ENCODE assay signal across 13 cellular contexts in genomic region chr10:101380353-101381017, GRCh38. TPM values are rescaled to one million over a fixed set of nuclear protein-coding genes. Genes with fewer than 3 reads are reported as not detected.
DNase-seq lines count a peak whose midpoint lies in the region; ATAC-seq, FAIRE-seq and TF ChIP-seq lines count a peak whose summit lies in the region.
"Had no signal": no experiment of that assay in that cellular context is flagged by ENCODE, and none has a peak within 500 bp of the region (broad histone marks: within the 10 kb centered on the region; RNA-seq: fewer than 3 reads in every experiment).

No MANE protein-coding gene starts in this region.

- no peak for ATAC-seq in A549
- ATAC-seq in GM18520 (IDR thresholded peaks at IDR 0.05; ENCODE audit: unreplicated experiment): no peak
- ATAC-seq: left ventricle myocardium superior had no signal

- TF ChIP-seq EP300 in A549 (IDR thresholded peaks at IDR 0.05) (no peak), SK-N-SH (IDR thresholded peaks at IDR 0.05; ENCODE audit: borderline replicate concordance in 1 of 2, low read depth in 1 of 2, low read length in 1 of 2) (no peak)

- TF ChIP-seq RAD21 in A549 (conservative IDR thresholded peaks at IDR 0.05 in 1 of 2, IDR thresholded peaks at IDR 0.05 in 1 of 2) (no peak), SK-N-SH (IDR thresholded peaks at IDR 0.05; ENCODE audit: low read length) (no peak)

- H3K27me3 ChIP-seq in SK-N-SH (ENCODE audit: insufficient read depth): no peaks in the 10 kb centered on the region

- no peak overlapping the region for H3K9ac ChIP-seq in SK-N-SH

- H3K4me3 ChIP-seq in A549: no peak overlapping the region
- H3K4me3 ChIP-seq in fibroblast of mammary gland (ENCODE audit: control insufficient read depth, low read depth, low read length): no peak overlapping the region
- H3K4me3 ChIP-seq in SK-N-SH (ENCODE audit: low read depth in 2 of 2, low read length in 1 of 2): no peak overlapping the region

- WGBS in A549 (ENCODE audit: missing lambda C conversion rate): 88% methylated on average over 5 of the region's 5 CpGs
- WGBS in SK-N-SH (ENCODE audit: low lambda C conversion rate): 98% methylated on average over 5 of the region's 5 CpGs

- H3K36me3 ChIP-seq in SK-N-SH (replicated peaks in 1 of 2; ENCODE audit: control insufficient read depth in 1 of 2, insufficient read depth in 2 of 2, low read length in 1 of 2): peaks cover 0 to 10% of the 10 kb centered on the region in 2 experiments

- CTCF ChIA-PET in A549 (lab: Yijun Ruan, JAX) (interaction anchor here (0.8 kb wide), 1 partner anchor 190 kb away, joined by 3 read pairs; no protein-coding TSS in a partner anchor), SK-N-SH (lab: Yijun Ruan, JAX) (interaction anchor here (0.6 to 1.8 kb wide), 3 partner anchors 8 to 25 kb away, joined by 3 to 4 read pairs (median 3); no protein-coding TSS in a partner anchor)

- H2AFZ ChIP-seq in SK-N-SH (ENCODE audit: low read depth): no peak overlapping the region

- no peak overlapping the region for H3K4me2 ChIP-seq in A549
- no peak overlapping the region for H3K4me2 ChIP-seq in SK-N-SH

- POLR2A ChIA-PET in A549 (lab: Yijun Ruan, JAX): no interaction called here
- POLR2A ChIA-PET in SK-N-SH (lab: Yijun Ruan, JAX): no interaction called here

- H3K79me2 ChIP-seq in SK-N-SH (ENCODE audit: insufficient read depth): peaks cover 34% of the 10 kb centered on the region; the same call in 1 of the 2 replicates

- peaks cover 7% of the 10 kb centered on the region; the same call in 1 of the 2 replicates for H4K20me1 ChIP-seq in SK-N-SH (ENCODE audit: insufficient read depth)

- peaks cover 7% of the 10 kb centered on the region for H3F3A ChIP-seq in SK-N-SH (replicated peaks; ENCODE audit: insufficient read depth)

- H3K9me2 ChIP-seq in SK-N-SH: no peaks in the 10 kb centered on the region

- peak; percentile 95 for FAIRE-seq in A549 (lab: Jason Lieb, UNC)
- FAIRE-seq in GM18507 (lab: Jason Lieb, UNC): peak; percentile 26
- FAIRE-seq: frontal cortex had no signal

- no peak overlapping the region for H3K27ac ChIP-seq in A549
- peak overlapping the region; percentile 51 for H3K27ac ChIP-seq in VCaP
- no peak overlapping the region for H3K27ac ChIP-seq in SK-N-SH (ENCODE audit: low read depth in 2 of 2, low read length in 1 of 2)

- DNase-seq in A549 (ENCODE audit: low read depth in 1 of 2, low spot score in 1 of 2) (no peak), GM18507 (ENCODE audit: extremely low spot score, insufficient read length, low read depth) (no peak), fibroblast of mammary gland (ENCODE audit: low read depth) (peak; percentile 31), SK-N-SH (no peak), NCI-H2227 (lab: John Stamatoyannopoulos, UW; ENCODE audit: unreplicated experiment) (no peak), C1 segment of cervical spinal cord (lab: John Stamatoyannopoulos, UW) (no peak)
- DNase-seq: activated naive CD4-positive, alpha-beta T cell treated with anti-CD3 and anti-CD28 coated beads for 36 hours; Karpas-422; left ventricle myocardium superior; NCI-H146 had no signal

- TF ChIP-seq POLR2A in A549 (IDR thresholded peaks at IDR 0.05; ENCODE audit: low read length): no peak

- TF ChIP-seq CTCF in A549 (IDR thresholded peaks at IDR 0.05): no peak
- TF ChIP-seq CTCF in VCaP (conservative IDR thresholded peaks at IDR 0.05): no peak
- TF ChIP-seq CTCF in fibroblast of mammary gland (conservative IDR thresholded peaks at IDR 0.05; ENCODE audit: control insufficient read depth, insufficient read depth, low read depth, low read length): no peak
- no peak for TF ChIP-seq CTCF in SK-N-SH (IDR thresholded peaks at IDR 0.05)

- H3K4me1 ChIP-seq in A549: no peaks in the 10 kb centered on the region
- H3K4me1 ChIP-seq in SK-N-SH (ENCODE audit: control insufficient read depth in 1 of 2, insufficient read depth in 2 of 2, low read depth in 1 of 2, low read length in 1 of 2): no peaks in the 10 kb centered on the region

- H3K9me3 ChIP-seq in A549 (no peaks in the 10 kb centered on the region), SK-N-SH (no peaks in the 10 kb centered on the region)

TF ChIP-seq in A549, 52 proteins besides CTCF, POLR2A, EP300 and RAD21:
- TF ChIP-seq CHD2 (IDR thresholded peaks at IDR 0.05; ENCODE audit: low read length, partially characterized antibody) (no peak), HOXA7 (CRISPR knock-in tag; IDR thresholded peaks at IDR 0.05) (no peak), MAFK (IDR thresholded peaks at IDR 0.05; ENCODE audit: partially characterized antibody) (no peak), ELK1 (IDR thresholded peaks at IDR 0.05; ENCODE audit: low read depth, low read length) (no peak), ESRRA (IDR thresholded peaks at IDR 0.05; ENCODE audit: borderline replicate concordance, low read length) (no peak), RFX5 (IDR thresholded peaks at IDR 0.05) (no peak), RARB (CRISPR knock-in tag; IDR thresholded peaks at IDR 0.05) (no peak), NFE2L2 (conservative IDR thresholded peaks at IDR 0.05; ENCODE audit: low read length) (no peak), RNF2 (IDR thresholded peaks at IDR 0.05; ENCODE audit: borderline replicate concordance, low read depth) (no peak), FOSL2 (IDR thresholded peaks at IDR 0.05) (no peak), FOSL2 (CRISPR knock-in tag; IDR thresholded peaks at IDR 0.05) (no peak), CBX8 (IDR thresholded peaks at IDR 0.05) (no peak), MYC (IDR thresholded peaks at IDR 0.05; ENCODE audit: borderline replicate concordance, low read length) (no peak), FOXS1 (CRISPR knock-in tag; IDR thresholded peaks at IDR 0.05) (no peak), KDM5A (IDR thresholded peaks at IDR 0.05) (no peak), FOSB (CRISPR knock-in tag; IDR thresholded peaks at IDR 0.05) (no peak), HES2 (IDR thresholded peaks at IDR 0.05) (no peak)

TF ChIP-seq in SK-N-SH, 30 proteins besides CTCF, POLR2A, EP300 and RAD21 (continues in another document):
- TF ChIP-seq TEAD4 (IDR thresholded peaks at IDR 0.05; ENCODE audit: borderline replicate concordance, insufficient read depth) (no peak), POLR2AphosphoS5 (IDR thresholded peaks at IDR 0.05; ENCODE audit: low read depth, low read length) (no peak), SMC3 (IDR thresholded peaks at IDR 0.05; ENCODE audit: low read depth, low read length) (no peak), YY1 (IDR thresholded peaks at IDR 0.05; ENCODE audit: low read depth) (no peak), GABPA (IDR thresholded peaks at IDR 0.05; ENCODE audit: low read depth) (no peak), EZH2phosphoT487 (IDR thresholded peaks at IDR 0.05; ENCODE audit: borderline replicate concordance, low read depth) (no peak), TAF1 (IDR thresholded peaks at IDR 0.05; ENCODE audit: borderline replicate concordance, low read depth, low read length) (no peak), RXRA (IDR thresholded peaks at IDR 0.05; ENCODE audit: borderline replicate concordance, low read depth) (no peak), MXI1 (IDR thresholded peaks at IDR 0.05; ENCODE audit: low read depth, low read length) (no peak), NFIC (IDR thresholded peaks at IDR 0.05; ENCODE audit: borderline replicate concordance) (no peak), MEF2A (IDR thresholded peaks at IDR 0.05; ENCODE audit: borderline replicate concordance, low read depth) (no peak), JUND (IDR thresholded peaks at IDR 0.05) (no peak), REST (IDR thresholded peaks at IDR 0.05; ENCODE audit: low read depth, low read length) (no peak), USF1 (IDR thresholded peaks at IDR 0.05; ENCODE audit: borderline replicate concordance, low read depth) (no peak), NRF1 (IDR thresholded peaks at IDR 0.05; ENCODE audit: low read depth, low read length) (no peak), SIN3A (IDR thresholded peaks at IDR 0.05; ENCODE audit: borderline replicate concordance, low read depth, low read length) (no peak), RFX5 (IDR thresholded peaks at IDR 0.05; ENCODE audit: low read length) (no peak)

RNA-seq across cellular contexts. Expression of gene BTRC, which starts 26.5 kb away (rescaled TPM):
- polyA plus RNA-seq in A549 (2011; rRNA removed) (15.6 and 23.1 TPM in 2 replicates), A549 (2017; fragmentation: RNase III; extraction: RNeasy Plus Mini Kit Qiagen cat#74134 plus additional on column Dnase treatment) (7.4 to 8.0 TPM (median 7.8 TPM) in 3 replicates), SK-N-SH (2012; rRNA removed) (6.5 and 8.1 TPM in 2 replicates)
- 3.7 and 4.1 TPM in 2 replicates for polyA plus RNA-seq in A549 (2012; cell fraction: cytosol; rRNA removed)
- 4.4 and 6.8 TPM in 2 replicates for polyA plus RNA-seq in A549 (2012; cell fraction: nucleus; rRNA removed)
- polyA minus RNA-seq in A549 (2011; rRNA and poly(A)+ RNA removed): 17.9 and 21.4 TPM in 2 replicates
- 6.7 and 7.3 TPM in 2 replicates for polyA plus RNA-seq in SK-N-SH (2012; cell fraction: cytosol; rRNA removed)
- 10.1 and 17.6 TPM in 2 replicates for polyA plus RNA-seq in SK-N-SH (2012; cell fraction: nucleus; rRNA removed)
